In genomic region chr9:89448821-89449220, GRCh38 we compare ENCODE assay signal across 14 cellular contexts. TPM values are rescaled to one million over a fixed set of nuclear protein-coding genes. Genes with fewer than 3 reads are reported as not detected.
A peak's percentile ranks its signal among the peaks of the same experiment; 100 is the strongest.
DNase-seq lines count a peak whose midpoint lies in the region; ATAC-seq and TF ChIP-seq lines count a peak whose summit lies in the region.
"Had no signal": no experiment of that assay in that cellular context is flagged by ENCODE, and none has a peak within 500 bp of the region (broad histone marks: within the 10 kb centered on the region; RNA-seq: fewer than 3 reads in every experiment).

No MANE protein-coding gene starts in this region.

- no peaks in the 10 kb centered on the region for H3K36me3 ChIP-seq in lower lobe of right lung
- H3K36me3 ChIP-seq: thyroid gland had no signal

- H3K9me3 Mint-ChIP-seq in stimulated activated naive CD8-positive, alpha-beta T cell treated with anti-CD3 and anti-CD28 coated beads, Interleukin-15, Interleukin-2, amounts not matched to agents 100 ng/mL and 50 ng/mL, for 24 hours = no peaks in the 10 kb centered on the region
- no peaks in the 10 kb centered on the region for H3K9me3 Mint-ChIP-seq in activated naive CD8-positive, alpha-beta T cell treated with anti-CD3 and anti-CD28 coated beads, Interleukin-2, amount 10 ng/mL, durations not matched to agents 7 days and 5 days
- no peaks in the 10 kb centered on the region for H3K9me3 Mint-ChIP-seq in natural killer cell
- H3K9me3 Mint-ChIP-seq: WTC11 had no signal

- H3K4me3 ChIP-seq in lower lobe of right lung = no peak overlapping the region
- H3K4me3 ChIP-seq: SK-N-MC, thyroid gland had no signal

- no peak overlapping the region for H3K27ac ChIP-seq in lower lobe of right lung
- H3K27ac ChIP-seq: SK-N-MC had no signal

- TF ChIP-seq CTCF in natural killer cell (IDR thresholded peaks at IDR 0.05) (no peak), lower lobe of right lung (IDR thresholded peaks at IDR 0.05) (no peak)

- H3K4me1 ChIP-seq in lower lobe of right lung = no peaks in the 10 kb centered on the region

- intact Hi-C loops in natural killer cell (cut with micrococcal nuclease) = loop anchor here (2.0 to 5.0 kb wide), 2 partner anchors 48 to 88 kb away; no protein-coding TSS in a partner anchor
- intact Hi-C loops in left colon (cut with DNase I, micrococcal nuclease) = no loop called here
- intact Hi-C loops in lower lobe of right lung (cut with DNase I) = no loop called here

- no peak for DNase-seq in stimulated activated naive CD8-positive, alpha-beta T cell treated with anti-CD3 and anti-CD28 coated beads, Interleukin-15, Interleukin-2, amounts not matched to agents 100 U/mL and 50 U/mL, for 24 hours
- no peak for DNase-seq in activated naive CD8-positive, alpha-beta T cell treated with anti-CD3 and anti-CD28 coated beads, Interleukin-2, amount 10 ng/mL, durations not matched to agents 7 days and 5 days
- DNase-seq in natural killer cell (no peak), left colon (no peak), lower lobe of right lung (no peak)
- DNase-seq: NCI-H345, retina had no signal

- H3K4me3 Mint-ChIP-seq in stimulated activated naive CD8-positive, alpha-beta T cell treated with anti-CD3 and anti-CD28 coated beads, Interleukin-15, Interleukin-2, amounts not matched to agents 100 ng/mL and 50 ng/mL, for 24 hours = peak overlapping the region; percentile 55
- H3K4me3 Mint-ChIP-seq in activated naive CD8-positive, alpha-beta T cell treated with anti-CD3 and anti-CD28 coated beads, Interleukin-2, amount 10 ng/mL, durations not matched to agents 7 days and 5 days = peak overlapping the region; percentile 67
- peak overlapping the region; percentile 79 for H3K4me3 Mint-ChIP-seq in natural killer cell
- H3K4me3 Mint-ChIP-seq: brain, WTC11 had no signal

- H3K27me3 ChIP-seq in lower lobe of right lung (ENCODE audit: low read depth) = no peaks in the 10 kb centered on the region
- H3K27me3 ChIP-seq: thyroid gland had no signal

- H3K9me3 ChIP-seq in lower lobe of right lung = no peaks in the 10 kb centered on the region
- H3K9me3 ChIP-seq: thyroid gland had no signal

- peak overlapping the region; percentile 93 for H3K27ac Mint-ChIP-seq in stimulated activated naive CD8-positive, alpha-beta T cell treated with anti-CD3 and anti-CD28 coated beads, Interleukin-15, Interleukin-2, amounts not matched to agents 100 ng/mL and 50 ng/mL, for 24 hours
- peak overlapping the region; percentile 86 for H3K27ac Mint-ChIP-seq in activated naive CD8-positive, alpha-beta T cell treated with anti-CD3 and anti-CD28 coated beads, Interleukin-2, amount 10 ng/mL, durations not matched to agents 7 days and 5 days
- H3K27ac Mint-ChIP-seq in natural killer cell = peak overlapping the region; percentile 93

- no peaks in the 10 kb centered on the region for H3K27me3 Mint-ChIP-seq in stimulated activated naive CD8-positive, alpha-beta T cell treated with anti-CD3 and anti-CD28 coated beads, Interleukin-15, Interleukin-2, amounts not matched to agents 100 ng/mL and 50 ng/mL, for 24 hours
- H3K27me3 Mint-ChIP-seq in activated naive CD8-positive, alpha-beta T cell treated with anti-CD3 and anti-CD28 coated beads, Interleukin-2, amount 10 ng/mL, durations not matched to agents 7 days and 5 days = no peaks in the 10 kb centered on the region
- no peaks in the 10 kb centered on the region for H3K27me3 Mint-ChIP-seq in natural killer cell (ENCODE audit: low read depth in 2 of 2)

- peaks cover 93% of the 10 kb centered on the region for H3K4me1 Mint-ChIP-seq in stimulated activated naive CD8-positive, alpha-beta T cell treated with anti-CD3 and anti-CD28 coated beads, Interleukin-15, Interleukin-2, amounts not matched to agents 100 ng/mL and 50 ng/mL, for 24 hours (ENCODE audit: low read depth)
- peaks cover 83% of the 10 kb centered on the region for H3K4me1 Mint-ChIP-seq in activated naive CD8-positive, alpha-beta T cell treated with anti-CD3 and anti-CD28 coated beads, Interleukin-2, amount 10 ng/mL, durations not matched to agents 7 days and 5 days
- H3K4me1 Mint-ChIP-seq in natural killer cell = peaks cover 73 to 93% of the 10 kb centered on the region in 2 donors

- no peak for ATAC-seq in stimulated activated naive CD8-positive, alpha-beta T cell treated with anti-CD3 and anti-CD28 coated beads, Interleukin-15, Interleukin-2, amounts not matched to agents 100 U/mL and 50 U/mL, for 24 hours
- no peak for ATAC-seq in activated naive CD8-positive, alpha-beta T cell treated with anti-CD3 and anti-CD28 coated beads, Interleukin-2, amount 10 ng/mL, durations not matched to agents 7 days and 5 days (ENCODE audit: low read depth)
- ATAC-seq in natural killer cell (no peak), HG02885 (IDR thresholded peaks at IDR 0.05; ENCODE audit: poor library complexity, unreplicated experiment) (no peak), left colon (no peak), HG03108 (IDR thresholded peaks at IDR 0.05; ENCODE audit: unreplicated experiment) (no peak), lower lobe of right lung (no peak)
- ATAC-seq: WTC11 had no signal

- POLR2A ChIA-PET in activated naive CD8-positive, alpha-beta T cell treated with anti-CD3 and anti-CD28 coated beads, Interleukin-2, amount 10 ng/mL, durations not matched to agents 7 days and 5 days (lab: Charles Lee) = interaction anchor here (1.0 to 2.0 kb wide), 4 partner anchors 15 to 107 kb away, joined by 3 to 7 read pairs (median 3); no protein-coding TSS in a partner anchor

- peaks cover 77% of the 10 kb centered on the region for H3K36me3 Mint-ChIP-seq in stimulated activated naive CD8-positive, alpha-beta T cell treated with anti-CD3 and anti-CD28 coated beads, Interleukin-15, Interleukin-2, amounts not matched to agents 100 ng/mL and 50 ng/mL, for 24 hours (ENCODE audit: low read depth)
- peaks cover 34% of the 10 kb centered on the region for H3K36me3 Mint-ChIP-seq in activated naive CD8-positive, alpha-beta T cell treated with anti-CD3 and anti-CD28 coated beads, Interleukin-2, amount 10 ng/mL, durations not matched to agents 7 days and 5 days
- H3K36me3 Mint-ChIP-seq in natural killer cell = peaks cover 8% of the 10 kb centered on the region

RNA-seq across cellular contexts. Expression of gene SEMA4D, which starts 49.1 kb away (rescaled TPM):
- 100 to 1,000 TPM; 370 to 391 TPM for total RNA-seq in activated naive CD8-positive, alpha-beta T cell treated with anti-CD3 and anti-CD28 coated beads, Interleukin-2, amount 10 ng/mL, durations not matched to agents 7 days and 5 days
- total RNA-seq in natural killer cell = 100 to 1,000 TPM; 354 to 448 (median 420) TPM
- total RNA-seq in left colon = 10 to 100 TPM; 18.9 to 21.2 TPM
- total RNA-seq in lower lobe of right lung = 49.9 TPM
